Comparison of ENCODE assay signal across 9 cellular contexts in the genomic region with DNA sequence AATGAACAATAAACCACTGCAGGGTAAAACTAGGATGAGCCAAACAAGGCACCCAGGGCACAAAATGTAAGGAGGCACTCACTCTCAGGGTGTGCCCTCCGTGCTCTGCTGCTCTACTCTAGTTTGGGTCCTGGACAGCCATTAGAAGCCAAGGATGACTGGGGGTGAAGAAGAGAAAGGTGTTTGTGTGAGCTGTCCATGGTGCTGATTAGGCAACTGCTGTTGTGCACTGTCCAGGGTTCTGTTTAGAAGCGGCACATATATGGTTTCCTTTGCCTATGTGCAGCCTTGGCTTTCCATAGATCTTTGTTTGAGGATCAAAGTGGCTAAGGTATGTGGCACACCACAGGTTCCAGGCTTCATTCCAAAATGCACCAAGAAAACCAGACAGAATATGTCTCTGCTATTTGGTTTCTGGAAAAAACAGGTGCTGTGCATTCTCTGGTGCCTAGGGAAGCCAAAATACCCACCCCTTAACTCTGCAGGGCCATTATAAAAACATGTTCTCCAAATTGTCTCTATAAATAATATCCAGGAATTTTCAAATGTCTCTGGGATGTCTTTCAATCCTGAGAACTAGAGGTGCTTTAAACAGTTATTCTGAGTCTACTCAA.
DNase-seq lines count a peak whose midpoint lies in the region; ATAC-seq and TF ChIP-seq lines count a peak whose summit lies in the region.
"Had no signal": no experiment of that assay in that cellular context is flagged by ENCODE, and none has a peak within 500 bp of the region (broad histone marks: within the 10 kb centered on the region; RNA-seq: fewer than 3 reads in every experiment).

No MANE protein-coding gene starts in this region.

- no peaks in the 10 kb centered on the region for H3K4me1 Mint-ChIP-seq in activated naive CD4-positive, alpha-beta T cell treated with anti-CD3 and anti-CD28 coated beads for 36 hours (ENCODE audit: low read depth)

- H3K27ac ChIP-seq in epithelial cell of prostate (no peak overlapping the region), testis (no peak overlapping the region), brain microvascular endothelial cell (no peak overlapping the region)
- H3K27ac ChIP-seq: BLaER1 treated with 17β-estradiol and CSF1 and Interleukin-3, amounts not matched to agents 10 nM and 100 nM had no signal

- no peaks in the 10 kb centered on the region for H3K4me1 ChIP-seq in testis
- H3K4me1 ChIP-seq: BLaER1 treated with 17β-estradiol and CSF1 and Interleukin-3, amounts not matched to agents 10 nM and 100 nM had no signal

- H3K36me3 ChIP-seq in testis (ENCODE audit: low read depth, missing control alignments) (no peaks in the 10 kb centered on the region), brain microvascular endothelial cell (replicated peaks) (no peaks in the 10 kb centered on the region)
- H3K36me3 ChIP-seq: BLaER1 treated with 17β-estradiol and CSF1 and Interleukin-3, amounts not matched to agents 10 nM and 100 nM had no signal

- H3K9me3 ChIP-seq in testis: no peaks in the 10 kb centered on the region

- no peak for TF ChIP-seq POLR2A in testis (IDR thresholded peaks at IDR 0.05)

- H3K27ac Mint-ChIP-seq in activated naive CD4-positive, alpha-beta T cell treated with anti-CD3 and anti-CD28 coated beads for 36 hours: no peak overlapping the region

- 12 to 22% methylated on average over 2 of the region's 2 CpGs for WGBS in testis, 2 donors

- peaks cover 9% of the 10 kb centered on the region for H3K9me3 Mint-ChIP-seq in activated naive CD4-positive, alpha-beta T cell treated with anti-CD3 and anti-CD28 coated beads for 36 hours

- H3K4me3 Mint-ChIP-seq in activated naive CD4-positive, alpha-beta T cell treated with anti-CD3 and anti-CD28 coated beads for 36 hours: no peak overlapping the region

- TF ChIP-seq CTCF in testis (IDR thresholded peaks at IDR 0.05): no peak
- no peak for TF ChIP-seq CTCF in brain microvascular endothelial cell (IDR thresholded peaks at IDR 0.05; ENCODE audit: low read depth, low read length, missing control alignments)

- CTCF ChIA-PET in activated naive CD4-positive, alpha-beta T cell treated with anti-CD3 and anti-CD28 coated beads for 36 hours (lab: Charles Lee): no interaction called here

- intact Hi-C loops in activated naive CD4-positive, alpha-beta T cell treated with anti-CD3 and anti-CD28 coated beads for 36 hours (cut with micrococcal nuclease): no loop called here
- intact Hi-C loops in testis (cut with DNase I; ENCODE audit: low total_unique reads): no loop called here

- H3K36me3 Mint-ChIP-seq in activated naive CD4-positive, alpha-beta T cell treated with anti-CD3 and anti-CD28 coated beads for 36 hours (ENCODE audit: low read depth): no peaks in the 10 kb centered on the region

- peak; percentile 42 for DNase-seq in activated naive CD4-positive, alpha-beta T cell treated with anti-CD3 and anti-CD28 coated beads for 36 hours
- no peak for DNase-seq in activated naive CD4-positive, alpha-beta T cell (lab: John Stamatoyannopoulos, UW)
- DNase-seq in epithelial cell of prostate (ENCODE audit: low read depth, low spot score) (peak; percentile 1), testis (peak; percentile 52), NCI-H748 treated with DMSO at 0.1 percent for 48 hours (lab: John Stamatoyannopoulos, UW) (no peak), brain microvascular endothelial cell (no peak)

- H3K4me3 ChIP-seq in testis (no peak overlapping the region), brain microvascular endothelial cell (ENCODE audit: low read depth, low read length) (no peak overlapping the region)
- H3K4me3 ChIP-seq: BLaER1 treated with 17β-estradiol and CSF1 and Interleukin-3, amounts not matched to agents 10 nM and 100 nM had no signal

- in situ Hi-C loops in brain microvascular endothelial cell (cut with HindIII; ENCODE audit: low pct_ligation_motif_present, low sequenced_read_pairs): no loop called here

- H3K27me3 ChIP-seq in testis (no peaks in the 10 kb centered on the region), brain microvascular endothelial cell (replicated peaks) (no peaks in the 10 kb centered on the region)
- H3K27me3 ChIP-seq: BLaER1 treated with 17β-estradiol and CSF1 and Interleukin-3, amounts not matched to agents 10 nM and 100 nM had no signal

- no peaks in the 10 kb centered on the region for H3K27me3 Mint-ChIP-seq in activated naive CD4-positive, alpha-beta T cell treated with anti-CD3 and anti-CD28 coated beads for 36 hours (ENCODE audit: low read depth)

- no peak for ATAC-seq in GM21786 (IDR thresholded peaks at IDR 0.05; ENCODE audit: unreplicated experiment)

TF ChIP-seq in PFSK-1, 5 proteins besides CTCF, POLR2A, EP300 and RAD21:
- TF ChIP-seq, protein P1, sequence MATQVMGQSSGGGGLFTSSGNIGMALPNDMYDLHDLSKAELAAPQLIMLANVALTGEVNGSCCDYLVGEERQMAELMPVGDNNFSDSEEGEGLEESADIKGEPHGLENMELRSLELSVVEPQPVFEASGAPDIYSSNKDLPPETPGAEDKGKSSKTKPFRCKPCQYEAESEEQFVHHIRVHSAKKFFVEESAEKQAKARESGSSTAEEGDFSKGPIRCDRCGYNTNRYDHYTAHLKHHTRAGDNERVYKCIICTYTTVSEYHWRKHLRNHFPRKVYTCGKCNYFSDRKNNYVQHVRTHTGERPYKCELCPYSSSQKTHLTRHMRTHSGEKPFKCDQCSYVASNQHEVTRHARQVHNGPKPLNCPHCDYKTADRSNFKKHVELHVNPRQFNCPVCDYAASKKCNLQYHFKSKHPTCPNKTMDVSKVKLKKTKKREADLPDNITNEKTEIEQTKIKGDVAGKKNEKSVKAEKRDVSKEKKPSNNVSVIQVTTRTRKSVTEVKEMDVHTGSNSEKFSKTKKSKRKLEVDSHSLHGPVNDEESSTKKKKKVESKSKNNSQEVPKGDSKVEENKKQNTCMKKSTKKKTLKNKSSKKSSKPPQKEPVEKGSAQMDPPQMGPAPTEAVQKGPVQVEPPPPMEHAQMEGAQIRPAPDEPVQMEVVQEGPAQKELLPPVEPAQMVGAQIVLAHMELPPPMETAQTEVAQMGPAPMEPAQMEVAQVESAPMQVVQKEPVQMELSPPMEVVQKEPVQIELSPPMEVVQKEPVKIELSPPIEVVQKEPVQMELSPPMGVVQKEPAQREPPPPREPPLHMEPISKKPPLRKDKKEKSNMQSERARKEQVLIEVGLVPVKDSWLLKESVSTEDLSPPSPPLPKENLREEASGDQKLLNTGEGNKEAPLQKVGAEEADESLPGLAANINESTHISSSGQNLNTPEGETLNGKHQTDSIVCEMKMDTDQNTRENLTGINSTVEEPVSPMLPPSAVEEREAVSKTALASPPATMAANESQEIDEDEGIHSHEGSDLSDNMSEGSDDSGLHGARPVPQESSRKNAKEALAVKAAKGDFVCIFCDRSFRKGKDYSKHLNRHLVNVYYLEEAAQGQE (IDR thresholded peaks at IDR 0.05; ENCODE audit: insufficient read depth in 1 of 2, low read depth in 2 of 2, low read length in 2 of 2): peak; percentile 93 to 100
- no peak for TF ChIP-seq TAF1 (IDR thresholded peaks at IDR 0.05; ENCODE audit: borderline replicate concordance, insufficient read depth, low read length)

Comparison
In these comparisons a context has a peak if more than half of its experiments do, and no peak if none do; other contexts are left out.
1. DNase-seq: peak in activated naive CD4-positive, alpha-beta T cell treated with anti-CD3 and anti-CD28 coated beads for 36 hours (single experiment), epithelial cell of prostate (single experiment) and testis (single experiment); none in activated naive CD4-positive, alpha-beta T cell (0 of 4), NCI-H748 treated with DMSO at 0.1 percent for 48 hours (single experiment) and brain microvascular endothelial cell (single experiment).